10 cellular contexts compared by ENCODE assay signal in the genomic region with DNA sequence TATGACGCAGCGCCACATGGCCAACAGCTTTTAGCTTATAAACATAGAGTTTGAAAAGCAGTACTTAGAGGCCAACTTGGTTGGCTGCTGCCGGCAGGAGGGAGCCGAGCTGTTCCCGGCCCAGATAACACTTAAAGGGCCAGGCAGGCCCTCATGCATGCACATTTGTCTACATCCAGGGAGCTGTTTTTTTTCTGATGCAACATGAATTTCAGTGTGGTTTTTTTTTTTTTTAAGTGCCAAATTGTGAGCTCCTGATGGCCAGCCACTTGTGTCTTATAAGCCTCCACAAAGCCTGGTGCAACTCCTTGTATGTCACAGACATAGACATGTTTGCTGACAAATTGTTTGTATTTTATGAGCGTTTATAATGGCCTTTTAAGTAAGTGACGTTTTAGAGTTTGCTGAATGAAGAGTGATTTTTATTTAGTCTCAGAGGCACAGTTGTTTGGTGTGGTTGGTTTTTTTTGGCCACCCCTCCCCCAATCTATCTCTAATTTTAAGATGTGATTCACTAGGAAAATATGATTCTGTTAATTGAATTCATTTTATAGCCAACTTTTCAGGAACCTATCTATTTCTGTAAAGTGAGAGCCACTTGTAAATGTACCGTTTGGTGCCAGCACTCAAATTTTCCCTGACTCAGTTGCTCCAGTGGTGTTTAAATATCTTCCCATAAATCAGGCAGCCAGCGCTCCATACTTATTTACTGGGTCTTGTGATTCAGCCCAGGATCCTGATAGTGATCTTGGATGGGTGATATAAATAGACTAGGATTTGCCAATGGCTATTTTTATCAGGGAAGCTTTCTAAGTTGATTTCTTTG.
DNase-seq lines count a peak whose midpoint lies in the region; ATAC-seq and TF ChIP-seq lines count a peak whose summit lies in the region.
"Had no signal": no experiment of that assay in that cellular context is flagged by ENCODE, and none has a peak within 500 bp of the region (broad histone marks: within the 10 kb centered on the region; RNA-seq: fewer than 3 reads in every experiment).

No MANE protein-coding gene starts in this region.

- H3K27ac ChIP-seq in ascending aorta = peak overlapping the region; percentile 89 to 97
- peak overlapping the region; percentile 91 for H3K27ac ChIP-seq in smooth muscle cell (ENCODE audit: low read depth)

- H2AFZ ChIP-seq in smooth muscle cell (ENCODE audit: low read depth) = no peak overlapping the region

- H3F3A ChIP-seq in smooth muscle cell (ENCODE audit: low read depth) = peaks cover 31% of the 10 kb centered on the region

- no peak for ATAC-seq in activated naive CD4-positive, alpha-beta T cell treated with anti-CD3 and anti-CD28 coated beads, Interleukin-2, amount 50 U/mL, for 72 hours
- ATAC-seq: GM12878 had no signal

- H4K20me1 ChIP-seq in smooth muscle cell (ENCODE audit: low read depth) = no peaks in the 10 kb centered on the region

- intact Hi-C loops in ascending aorta (cut with DNase I) = loop anchor here (1.0 to 5.0 kb wide), 4 partner anchors 29 to 133 kb away; a partner anchor contains a TSS

- TF ChIP-seq CTCF in AG09309 (IDR thresholded peaks at IDR 0.05; ENCODE audit: control insufficient read depth, insufficient read depth, low read depth, low read length, missing control alignments) (no peak), ascending aorta (IDR thresholded peaks at IDR 0.05) (peak in 2 of 3 experiments; percentile 13 to 26), smooth muscle cell (IDR thresholded peaks at IDR 0.05; ENCODE audit: borderline replicate concordance, insufficient read depth, poor library complexity, severe bottlenecking) (no peak)

- H3K27me3 ChIP-seq in ascending aorta (no peaks in the 10 kb centered on the region), smooth muscle cell (ENCODE audit: low read depth) (no peaks in the 10 kb centered on the region)

- H3K4me1 ChIP-seq in ascending aorta (peaks cover 18 to 45% of the 10 kb centered on the region in 2 donors), smooth muscle cell (ENCODE audit: low read depth) (peaks cover 37% of the 10 kb centered on the region)

- no peaks in the 10 kb centered on the region for H3K9me3 ChIP-seq in ascending aorta
- H3K9me3 ChIP-seq in smooth muscle cell (replicated peaks; ENCODE audit: low read depth) = no peaks in the 10 kb centered on the region

- H3K9me3 Mint-ChIP-seq in activated naive CD4-positive, alpha-beta T cell treated with anti-CD3 and anti-CD28 coated beads, Interleukin-2, amount 50 U/mL, for 72 hours = no peaks in the 10 kb centered on the region
- H3K9me3 Mint-ChIP-seq: central memory CD8-positive, alpha-beta T cell had no signal

- peak overlapping the region; percentile 75 for H3K4me2 ChIP-seq in smooth muscle cell

- no peak overlapping the region for H3K4me3 ChIP-seq in AG09309 (ENCODE audit: control insufficient read depth, low read depth, low read length)
- H3K4me3 ChIP-seq in ascending aorta = peak overlapping the region in 1 of 2 donors; percentile 30
- peak overlapping the region; percentile 3 for H3K4me3 ChIP-seq in smooth muscle cell
- H3K4me3 ChIP-seq: GM12878 had no signal

- peak overlapping the region; percentile 46 for H3K9ac ChIP-seq in smooth muscle cell (ENCODE audit: low read depth)

- H3K27ac Mint-ChIP-seq in activated naive CD4-positive, alpha-beta T cell treated with anti-CD3 and anti-CD28 coated beads, Interleukin-2, amount 50 U/mL, for 72 hours = no peak overlapping the region

- H3K79me2 ChIP-seq in smooth muscle cell (ENCODE audit: low read depth) = no peaks in the 10 kb centered on the region

- no peaks in the 10 kb centered on the region for H3K36me3 Mint-ChIP-seq in activated naive CD4-positive, alpha-beta T cell treated with anti-CD3 and anti-CD28 coated beads, Interleukin-2, amount 50 U/mL, for 72 hours

- H3K36me3 ChIP-seq in ascending aorta (no peaks in the 10 kb centered on the region), smooth muscle cell (ENCODE audit: low read depth) (no peaks in the 10 kb centered on the region)

- WGBS in smooth muscle cell (ENCODE audit: low lambda C conversion rate) = 8% methylated on average over 9 of the region's 9 CpGs

- DNase-seq in AG09309 (ENCODE audit: low read depth) (peak; percentile 81), LoVo (ENCODE audit: low spot score) (peak; percentile 15), ascending aorta (ENCODE audit: low spot score in 2 of 2) (peak; percentile 55 to 91), iPS-NIHi7 (ENCODE audit: extremely low spot score) (peak; percentile 65), smooth muscle cell (lab: John Stamatoyannopoulos, UW; ENCODE audit: unreplicated experiment) (no peak), T-helper 9 cell (no peak)
- DNase-seq in activated naive CD4-positive, alpha-beta T cell treated with anti-CD3 and anti-CD28 coated beads, Interleukin-2, amount 50 U/mL, for 72 hours (ENCODE audit: low spot score in 2 of 2) = no peak
- no peak for DNase-seq in activated effector memory CD4-positive, alpha-beta T cell treated with Interleukin-2 at 50 U/mL for 16 hours

Comparison
In these comparisons a context has a peak if more than half of its experiments do, and no peak if none do; other contexts are left out.
1. DNase-seq: peak in AG09309 (single experiment), LoVo (single experiment), ascending aorta (2 of 2) and iPS-NIHi7 (single experiment); none in smooth muscle cell (single experiment), activated naive CD4-positive, alpha-beta T cell treated with anti-CD3 and anti-CD28 coated beads, Interleukin-2, amount 50 U/mL, for 72 hours (0 of 2), activated effector memory CD4-positive, alpha-beta T cell treated with Interleukin-2 at 50 U/mL for 16 hours (single experiment) and T-helper 9 cell (single experiment).
2. CTCF ChIP-seq: peak in ascending aorta (2 of 3); none in AG09309 (single experiment) and smooth muscle cell (single experiment).